Comparison of ENCODE assay signal across 8 cellular contexts in genomic region chr16:70715113-70715711, GRCh38. TPM values are rescaled to one million over a fixed set of nuclear protein-coding genes. Genes with fewer than 3 reads are reported as not detected.
A peak's percentile ranks its signal among the peaks of the same experiment; 100 is the strongest.
DNase-seq lines count a peak whose midpoint lies in the region; ATAC-seq, FAIRE-seq and TF ChIP-seq lines count a peak whose summit lies in the region.

No MANE protein-coding gene starts in this region.

- no peaks in the 10 kb centered on the region for H3K27me3 ChIP-seq in HUES6 (ENCODE audit: control insufficient read depth, insufficient read depth, low read length)
- H3K27me3 ChIP-seq in astrocyte (ENCODE audit: insufficient read depth, low read length): no peaks in the 10 kb centered on the region

- H3K9ac ChIP-seq in HUES6 (ENCODE audit: low read length): no peak overlapping the region
- H3K9ac ChIP-seq in astrocyte (ENCODE audit: low read length): peak overlapping the region; percentile 71

- H3K4me2 ChIP-seq in astrocyte (ENCODE audit: low read length): peak overlapping the region; percentile 65

- H3K79me2 ChIP-seq in astrocyte (ENCODE audit: insufficient read depth, low read length): no peaks in the 10 kb centered on the region

- H3K36me3 ChIP-seq in HUES6 (ENCODE audit: control insufficient read depth, insufficient read depth, low read length) (peaks cover 12% of the 10 kb centered on the region), astrocyte (ENCODE audit: insufficient read depth, low read length) (no peaks in the 10 kb centered on the region)

- H3K36me3 Mint-ChIP-seq in astrocyte (ENCODE audit: low read depth, unreplicated experiment): peaks cover 6% of the 10 kb centered on the region

- H3K9me3 ChIP-seq in HUES6 (ENCODE audit: control insufficient read depth, insufficient read depth, low read depth, low read length) (0 out of 2 replicates have a peak, but pooled peaks cover 3% of the 10 kb centered on the region), astrocyte (ENCODE audit: insufficient read depth, low read depth, low read length) (no peaks in the 10 kb centered on the region)

- H3K27ac ChIP-seq in HUES6 (ENCODE audit: low read depth, low read length): 0 out of 2 replicates have a peak overlapping the region, but pooled peaks have one; percentile 10
- peak overlapping the region; percentile 84 for H3K27ac ChIP-seq in astrocyte (ENCODE audit: low read depth, low read length)

- peak overlapping the region; percentile 69 for H3K27ac Mint-ChIP-seq in astrocyte (ENCODE audit: unreplicated experiment)
- no peak overlapping the region for H3K27ac Mint-ChIP-seq in stimulated activated naive CD8-positive, alpha-beta T cell treated with anti-CD3 and anti-CD28 coated beads, Interleukin-15, amount 100 ng/mL, for 72 hours

- H3K4me3 Mint-ChIP-seq in astrocyte (ENCODE audit: unreplicated experiment): peak overlapping the region; percentile 40
- H3K4me3 Mint-ChIP-seq in stimulated activated naive CD8-positive, alpha-beta T cell treated with anti-CD3 and anti-CD28 coated beads, Interleukin-15, amount 100 ng/mL, for 72 hours: no peak overlapping the region

- H3K9me3 Mint-ChIP-seq in astrocyte (ENCODE audit: unreplicated experiment): peaks cover 3% of the 10 kb centered on the region
- H3K9me3 Mint-ChIP-seq in stimulated activated naive CD8-positive, alpha-beta T cell treated with anti-CD3 and anti-CD28 coated beads, Interleukin-15, amount 100 ng/mL, for 72 hours: no peaks in the 10 kb centered on the region

- peak overlapping the region; percentile 29 for H2AFZ ChIP-seq in astrocyte (ENCODE audit: low read depth, low read length)

- H3K4me1 Mint-ChIP-seq in astrocyte (ENCODE audit: low read depth, unreplicated experiment): peaks cover 32% of the 10 kb centered on the region
- peaks cover 17% of the 10 kb centered on the region for H3K4me1 Mint-ChIP-seq in stimulated activated naive CD8-positive, alpha-beta T cell treated with anti-CD3 and anti-CD28 coated beads, Interleukin-15, amount 100 ng/mL, for 72 hours

- no peaks in the 10 kb centered on the region for H3K27me3 Mint-ChIP-seq in astrocyte (ENCODE audit: low read depth, unreplicated experiment)
- H3K27me3 Mint-ChIP-seq in stimulated activated naive CD8-positive, alpha-beta T cell treated with anti-CD3 and anti-CD28 coated beads, Interleukin-15, amount 100 ng/mL, for 72 hours: no peaks in the 10 kb centered on the region

- DNase-seq in astrocyte (ENCODE audit: low read depth) (peak; percentile 90), iPS-NIHi11 (ENCODE audit: low spot score) (peak; percentile 61), stromal cell of bone marrow (ENCODE audit: low read depth) (peak; percentile 98), NCI-H510A treated with DMSO at 0.1 percent for 48 hours (lab: John Stamatoyannopoulos, UW) (no peak), inferior parietal cortex (ENCODE audit: extremely low spot score) (no peak), COR-L47 (lab: John Stamatoyannopoulos, UW) (no peak)
- no peak for DNase-seq in stimulated activated naive CD8-positive, alpha-beta T cell treated with anti-CD3 and anti-CD28 coated beads, Interleukin-15, amount 100 ng/mL, for 72 hours

- FAIRE-seq in astrocyte (lab: Jason Lieb, UNC): peak; percentile 47

- TF ChIP-seq CTCF in astrocyte (IDR thresholded peaks at IDR 0.05; ENCODE audit: insufficient read depth, low read depth, low read length): no peak

- peaks cover 47% of the 10 kb centered on the region for H3K4me1 ChIP-seq in HUES6 (ENCODE audit: control insufficient read depth, insufficient read depth, low read length)
- H3K4me1 ChIP-seq in astrocyte (ENCODE audit: insufficient read depth, low read length): peaks cover 22% of the 10 kb centered on the region

- ATAC-seq in stimulated activated naive CD8-positive, alpha-beta T cell treated with anti-CD3 and anti-CD28 coated beads, Interleukin-15, amount 100 ng/mL, for 72 hours: no peak

- H3K4me3 ChIP-seq in HUES6 (ENCODE audit: low read depth, low read length) (no peak overlapping the region), astrocyte (ENCODE audit: insufficient read depth, low read depth, low read length) (peak overlapping the region; percentile 14)

- H4K20me1 ChIP-seq in astrocyte (ENCODE audit: insufficient read depth, low read length): no peaks in the 10 kb centered on the region

RNA-seq across cellular contexts. Expression of gene MTSS2, which starts 29.4 kb away (rescaled TPM):
- total RNA-seq in astrocyte: 31.3 and 38.3 TPM in 2 replicates

Comparison
In these comparisons a context has a peak if more than half of its experiments do, and no peak if none do; other contexts are left out.
1. DNase-seq: peak in astrocyte (single experiment), iPS-NIHi11 (single experiment) and stromal cell of bone marrow (single experiment); none in stimulated activated naive CD8-positive, alpha-beta T cell treated with anti-CD3 and anti-CD28 coated beads, Interleukin-15, amount 100 ng/mL, for 72 hours (0 of 2), NCI-H510A treated with DMSO at 0.1 percent for 48 hours (single experiment), inferior parietal cortex (single experiment) and COR-L47 (single experiment).